ENCODE assay signal across 2 cellular contexts in the genomic region with DNA sequence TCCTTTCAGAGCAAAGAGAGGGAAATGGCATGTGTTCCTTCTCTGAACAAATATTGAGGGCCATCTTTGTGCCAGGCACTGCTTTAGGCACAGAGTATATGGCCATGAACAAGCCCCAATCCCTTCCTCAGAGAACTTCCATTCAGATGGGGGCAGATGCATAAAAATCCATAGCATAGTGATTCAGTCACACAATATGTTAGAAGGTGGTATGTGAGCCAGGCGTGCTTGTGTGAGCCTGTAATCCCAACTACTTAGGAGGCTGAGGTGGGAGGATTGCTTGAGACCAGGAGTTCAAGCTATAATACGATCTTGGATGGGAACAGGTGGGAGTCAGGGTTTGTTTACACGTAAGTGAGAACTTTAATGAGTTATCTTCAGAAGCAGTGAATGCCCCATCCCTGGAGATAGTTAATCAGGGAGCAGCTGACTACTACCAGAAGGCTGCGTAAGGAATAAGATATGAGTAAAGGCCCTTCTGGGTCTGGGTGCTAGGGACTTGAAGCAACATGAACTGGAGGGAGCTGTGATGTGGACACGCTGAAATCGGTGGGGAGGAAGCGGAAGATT.
TF ChIP-seq lines count a peak whose summit lies in the region.

No MANE protein-coding gene starts in this region.

TF ChIP-seq in SK-N-SH, 30 proteins besides CTCF, POLR2A, EP300 and RAD21:
- no peak for TF ChIP-seq RXRA (IDR thresholded peaks at IDR 0.05; ENCODE audit: borderline replicate concordance, low read depth)
- no peak for TF ChIP-seq FOXM1 (IDR thresholded peaks at IDR 0.05; ENCODE audit: low read depth)
- TF ChIP-seq SIN3A (IDR thresholded peaks at IDR 0.05; ENCODE audit: borderline replicate concordance, low read depth, low read length), result no peak
- TF ChIP-seq, protein P1, sequence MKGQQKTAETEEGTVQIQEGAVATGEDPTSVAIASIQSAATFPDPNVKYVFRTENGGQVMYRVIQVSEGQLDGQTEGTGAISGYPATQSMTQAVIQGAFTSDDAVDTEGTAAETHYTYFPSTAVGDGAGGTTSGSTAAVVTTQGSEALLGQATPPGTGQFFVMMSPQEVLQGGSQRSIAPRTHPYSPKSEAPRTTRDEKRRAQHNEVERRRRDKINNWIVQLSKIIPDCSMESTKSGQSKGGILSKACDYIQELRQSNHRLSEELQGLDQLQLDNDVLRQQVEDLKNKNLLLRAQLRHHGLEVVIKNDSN (IDR thresholded peaks at IDR 0.05; ENCODE audit: borderline replicate concordance, low read depth), result no peak
- TF ChIP-seq YY1 (IDR thresholded peaks at IDR 0.05; ENCODE audit: low read depth), result no peak
- no peak for TF ChIP-seq TEAD4 (IDR thresholded peaks at IDR 0.05; ENCODE audit: borderline replicate concordance, insufficient read depth)
- TF ChIP-seq MEF2A (IDR thresholded peaks at IDR 0.05; ENCODE audit: borderline replicate concordance, low read depth), result no peak
- TF ChIP-seq, protein P2, sequence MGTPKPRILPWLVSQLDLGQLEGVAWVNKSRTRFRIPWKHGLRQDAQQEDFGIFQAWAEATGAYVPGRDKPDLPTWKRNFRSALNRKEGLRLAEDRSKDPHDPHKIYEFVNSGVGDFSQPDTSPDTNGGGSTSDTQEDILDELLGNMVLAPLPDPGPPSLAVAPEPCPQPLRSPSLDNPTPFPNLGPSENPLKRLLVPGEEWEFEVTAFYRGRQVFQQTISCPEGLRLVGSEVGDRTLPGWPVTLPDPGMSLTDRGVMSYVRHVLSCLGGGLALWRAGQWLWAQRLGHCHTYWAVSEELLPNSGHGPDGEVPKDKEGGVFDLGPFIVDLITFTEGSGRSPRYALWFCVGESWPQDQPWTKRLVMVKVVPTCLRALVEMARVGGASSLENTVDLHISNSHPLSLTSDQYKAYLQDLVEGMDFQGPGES (IDR thresholded peaks at IDR 0.05; ENCODE audit: low read depth, low read length), result no peak
- TF ChIP-seq NRF1 (IDR thresholded peaks at IDR 0.05; ENCODE audit: low read depth, low read length), result no peak
- TF ChIP-seq, protein P3, sequence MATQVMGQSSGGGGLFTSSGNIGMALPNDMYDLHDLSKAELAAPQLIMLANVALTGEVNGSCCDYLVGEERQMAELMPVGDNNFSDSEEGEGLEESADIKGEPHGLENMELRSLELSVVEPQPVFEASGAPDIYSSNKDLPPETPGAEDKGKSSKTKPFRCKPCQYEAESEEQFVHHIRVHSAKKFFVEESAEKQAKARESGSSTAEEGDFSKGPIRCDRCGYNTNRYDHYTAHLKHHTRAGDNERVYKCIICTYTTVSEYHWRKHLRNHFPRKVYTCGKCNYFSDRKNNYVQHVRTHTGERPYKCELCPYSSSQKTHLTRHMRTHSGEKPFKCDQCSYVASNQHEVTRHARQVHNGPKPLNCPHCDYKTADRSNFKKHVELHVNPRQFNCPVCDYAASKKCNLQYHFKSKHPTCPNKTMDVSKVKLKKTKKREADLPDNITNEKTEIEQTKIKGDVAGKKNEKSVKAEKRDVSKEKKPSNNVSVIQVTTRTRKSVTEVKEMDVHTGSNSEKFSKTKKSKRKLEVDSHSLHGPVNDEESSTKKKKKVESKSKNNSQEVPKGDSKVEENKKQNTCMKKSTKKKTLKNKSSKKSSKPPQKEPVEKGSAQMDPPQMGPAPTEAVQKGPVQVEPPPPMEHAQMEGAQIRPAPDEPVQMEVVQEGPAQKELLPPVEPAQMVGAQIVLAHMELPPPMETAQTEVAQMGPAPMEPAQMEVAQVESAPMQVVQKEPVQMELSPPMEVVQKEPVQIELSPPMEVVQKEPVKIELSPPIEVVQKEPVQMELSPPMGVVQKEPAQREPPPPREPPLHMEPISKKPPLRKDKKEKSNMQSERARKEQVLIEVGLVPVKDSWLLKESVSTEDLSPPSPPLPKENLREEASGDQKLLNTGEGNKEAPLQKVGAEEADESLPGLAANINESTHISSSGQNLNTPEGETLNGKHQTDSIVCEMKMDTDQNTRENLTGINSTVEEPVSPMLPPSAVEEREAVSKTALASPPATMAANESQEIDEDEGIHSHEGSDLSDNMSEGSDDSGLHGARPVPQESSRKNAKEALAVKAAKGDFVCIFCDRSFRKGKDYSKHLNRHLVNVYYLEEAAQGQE (IDR thresholded peaks at IDR 0.05; ENCODE audit: low read depth, low read length), result no peak
- TF ChIP-seq CHD2 (IDR thresholded peaks at IDR 0.05; ENCODE audit: low read length, partially characterized antibody), result no peak
- no peak for TF ChIP-seq POLR2AphosphoS5 (IDR thresholded peaks at IDR 0.05; ENCODE audit: low read depth, low read length)
- no peak for TF ChIP-seq EZH2phosphoT487 (IDR thresholded peaks at IDR 0.05; ENCODE audit: borderline replicate concordance, low read depth)
- TF ChIP-seq, protein P4, sequence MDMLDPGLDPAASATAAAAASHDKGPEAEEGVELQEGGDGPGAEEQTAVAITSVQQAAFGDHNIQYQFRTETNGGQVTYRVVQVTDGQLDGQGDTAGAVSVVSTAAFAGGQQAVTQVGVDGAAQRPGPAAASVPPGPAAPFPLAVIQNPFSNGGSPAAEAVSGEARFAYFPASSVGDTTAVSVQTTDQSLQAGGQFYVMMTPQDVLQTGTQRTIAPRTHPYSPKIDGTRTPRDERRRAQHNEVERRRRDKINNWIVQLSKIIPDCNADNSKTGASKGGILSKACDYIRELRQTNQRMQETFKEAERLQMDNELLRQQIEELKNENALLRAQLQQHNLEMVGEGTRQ (IDR thresholded peaks at IDR 0.05; ENCODE audit: borderline replicate concordance, low read depth, low read length), result no peak
- TF ChIP-seq, protein P5, sequence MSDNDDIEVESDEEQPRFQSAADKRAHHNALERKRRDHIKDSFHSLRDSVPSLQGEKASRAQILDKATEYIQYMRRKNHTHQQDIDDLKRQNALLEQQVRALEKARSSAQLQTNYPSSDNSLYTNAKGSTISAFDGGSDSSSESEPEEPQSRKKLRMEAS (IDR thresholded peaks at IDR 0.05; ENCODE audit: low read depth), result no peak
- TF ChIP-seq, protein P6, sequence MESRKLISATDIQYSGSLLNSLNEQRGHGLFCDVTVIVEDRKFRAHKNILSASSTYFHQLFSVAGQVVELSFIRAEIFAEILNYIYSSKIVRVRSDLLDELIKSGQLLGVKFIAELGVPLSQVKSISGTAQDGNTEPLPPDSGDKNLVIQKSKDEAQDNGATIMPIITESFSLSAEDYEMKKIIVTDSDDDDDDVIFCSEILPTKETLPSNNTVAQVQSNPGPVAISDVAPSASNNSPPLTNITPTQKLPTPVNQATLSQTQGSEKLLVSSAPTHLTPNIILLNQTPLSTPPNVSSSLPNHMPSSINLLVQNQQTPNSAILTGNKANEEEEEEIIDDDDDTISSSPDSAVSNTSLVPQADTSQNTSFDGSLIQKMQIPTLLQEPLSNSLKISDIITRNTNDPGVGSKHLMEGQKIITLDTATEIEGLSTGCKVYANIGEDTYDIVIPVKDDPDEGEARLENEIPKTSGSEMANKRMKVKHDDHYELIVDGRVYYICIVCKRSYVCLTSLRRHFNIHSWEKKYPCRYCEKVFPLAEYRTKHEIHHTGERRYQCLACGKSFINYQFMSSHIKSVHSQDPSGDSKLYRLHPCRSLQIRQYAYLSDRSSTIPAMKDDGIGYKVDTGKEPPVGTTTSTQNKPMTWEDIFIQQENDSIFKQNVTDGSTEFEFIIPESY (IDR thresholded peaks at IDR 0.05; ENCODE audit: borderline replicate concordance, low read depth), result no peak
- TF ChIP-seq RCOR1 (IDR thresholded peaks at IDR 0.05; ENCODE audit: low read length), result no peak

TF ChIP-seq in HEK293T, 16 proteins besides CTCF, POLR2A, EP300 and RAD21:
- TF ChIP-seq FOXK2 (IDR thresholded peaks at IDR 0.05) (no peak), ARNT (IDR thresholded peaks at IDR 0.05) (no peak), L3MBTL2 (conservative IDR thresholded peaks at IDR 0.05) (no peak), SP1 (IDR thresholded peaks at IDR 0.05) (no peak), HDGF (IDR thresholded peaks at IDR 0.05; ENCODE audit: borderline replicate concordance) (no peak), SUZ12 (IDR thresholded peaks at IDR 0.05) (no peak), TARDBP (IDR thresholded peaks at IDR 0.05) (no peak), ELF4 (IDR thresholded peaks at IDR 0.05) (no peak), CTBP1 (IDR thresholded peaks at IDR 0.05; ENCODE audit: borderline replicate concordance) (no peak), BHLHE40 (IDR thresholded peaks at IDR 0.05; ENCODE audit: borderline replicate concordance) (no peak), FOXA1 (IDR thresholded peaks at IDR 0.05) (no peak)
